26 cellular contexts compared by ENCODE assay signal in genomic region chr2:146602383-146602782, GRCh38.
A peak's percentile ranks its signal among the peaks of the same experiment; 100 is the strongest.
DNase-seq lines count a peak whose midpoint lies in the region; FAIRE-seq and TF ChIP-seq lines count a peak whose summit lies in the region.
"Had no signal": no experiment of that assay in that cellular context is flagged by ENCODE, and none has a peak within 500 bp of the region (broad histone marks: within the 10 kb centered on the region; RNA-seq: fewer than 3 reads in every experiment).

No MANE protein-coding gene starts in this region.

- no peak for FAIRE-seq in astrocyte (lab: Jason Lieb, UNC)
- FAIRE-seq in urothelium cell line (lab: Jason Lieb, UNC) = no peak
- FAIRE-seq: islet of Langerhans had no signal

- no peaks in the 10 kb centered on the region for H3K9me3 Mint-ChIP-seq in astrocyte (ENCODE audit: unreplicated experiment)
- H3K9me3 Mint-ChIP-seq: activated T-helper 1 cell treated with anti-CD3 and anti-CD28 coated beads, Interleukin-12 subunit alpha, Interleukin-12 subunit beta, Interleukin-2, Interleukin-4 antibody, amounts not matched to agents 30 ng/mL and 10 ng/mL and 1 ng/mL, durations not matched to agents 14 hours and 24 hours and 36 hours; memory B cell had no signal

- H2BK120ac ChIP-seq in neuronal stem cell (ENCODE audit: low read depth, low read length) = no peak overlapping the region

- H3K4me1 Mint-ChIP-seq in astrocyte (ENCODE audit: low read depth, unreplicated experiment) = peaks cover 5% of the 10 kb centered on the region
- H3K4me1 Mint-ChIP-seq: activated naive CD8-positive, alpha-beta T cell treated with anti-CD3 and anti-CD28 coated beads for 36 hours; CD4-positive, CD25-positive, alpha-beta regulatory T cell; memory B cell had no signal

- H3K23ac ChIP-seq in neuronal stem cell (ENCODE audit: low read depth, low read length, poor library complexity) = no peak overlapping the region

- no peak overlapping the region for H2BK12ac ChIP-seq in neuronal stem cell (ENCODE audit: low read length)

- no peaks in the 10 kb centered on the region for H3K36me3 Mint-ChIP-seq in astrocyte (ENCODE audit: low read depth, unreplicated experiment)
- H3K36me3 Mint-ChIP-seq: activated naive CD8-positive, alpha-beta T cell treated with anti-CD3 and anti-CD28 coated beads for 36 hours; CD4-positive, CD25-positive, alpha-beta regulatory T cell; memory B cell had no signal

- no peak overlapping the region for H3K27ac ChIP-seq in cardiac muscle cell
- no peak overlapping the region for H3K27ac ChIP-seq in astrocyte (ENCODE audit: low read depth, low read length)
- no peak overlapping the region for H3K27ac ChIP-seq in neuronal stem cell (replicated peaks; ENCODE audit: low read length)
- H3K27ac ChIP-seq in thyroid gland = no peak overlapping the region
- H3K27ac ChIP-seq: Peyer's patch, upper lobe of right lung, VCaP had no signal

- no peak overlapping the region for H3K4ac ChIP-seq in neuronal stem cell (ENCODE audit: low read length)

- no peak for TF ChIP-seq POLR2A in thyroid gland (IDR thresholded peaks at IDR 0.05)

- H3K79me1 ChIP-seq in neuronal stem cell (ENCODE audit: low read depth, low read length) = no peaks in the 10 kb centered on the region

- no peaks in the 10 kb centered on the region for H3K27me3 Mint-ChIP-seq in astrocyte (ENCODE audit: low read depth, unreplicated experiment)
- H3K27me3 Mint-ChIP-seq: activated CD8-positive, alpha-beta T cell treated with anti-CD3 and anti-CD28 coated beads for 36 hours; activated naive CD8-positive, alpha-beta T cell treated with anti-CD3 and anti-CD28 coated beads for 36 hours; CD4-positive, CD25-positive, alpha-beta regulatory T cell; memory B cell had no signal

- no peak overlapping the region for H2AK5ac ChIP-seq in neuronal stem cell (ENCODE audit: low read depth, low read length)

- H3K4me1 ChIP-seq in cardiac muscle cell (ENCODE audit: low read depth) (peaks cover 2% of the 10 kb centered on the region), astrocyte (ENCODE audit: insufficient read depth, low read length) (no peaks in the 10 kb centered on the region), neuronal stem cell (ENCODE audit: control insufficient read depth in 2 of 2, insufficient read depth in 1 of 2, low read depth in 1 of 2, low read length in 2 of 2) (peaks cover 0 to 2% of the 10 kb centered on the region in 2 donors), thyroid gland (no peaks in the 10 kb centered on the region)
- H3K4me1 ChIP-seq: Peyer's patch, upper lobe of right lung had no signal

- H3K4me3 Mint-ChIP-seq in astrocyte (ENCODE audit: unreplicated experiment) = no peak overlapping the region
- H3K4me3 Mint-ChIP-seq: activated CD8-positive, alpha-beta T cell treated with anti-CD3 and anti-CD28 coated beads for 36 hours; activated naive CD8-positive, alpha-beta T cell treated with anti-CD3 and anti-CD28 coated beads for 36 hours; activated T-helper 1 cell treated with anti-CD3 and anti-CD28 coated beads, Interleukin-12 subunit alpha, Interleukin-12 subunit beta, Interleukin-2, Interleukin-4 antibody, amounts not matched to agents 30 ng/mL and 10 ng/mL and 1 ng/mL, durations not matched to agents 14 hours and 24 hours and 36 hours; CD4-positive, CD25-positive, alpha-beta regulatory T cell; memory B cell had no signal

- H4K20me1 ChIP-seq in astrocyte (ENCODE audit: insufficient read depth, low read length) = no peaks in the 10 kb centered on the region

- H3K18ac ChIP-seq in neuronal stem cell (ENCODE audit: low read length) = no peak overlapping the region

- H2AFZ ChIP-seq in astrocyte (ENCODE audit: low read depth, low read length) (no peak overlapping the region), neuronal stem cell (ENCODE audit: low read length) (no peak overlapping the region)

- intact Hi-C loops in cardiac septum (cut with DNase I) (no loop called here), thyroid gland (cut with DNase I) (no loop called here)

- no peak overlapping the region for H4K91ac ChIP-seq in neuronal stem cell (ENCODE audit: low read depth, low read length, poor library complexity)

- H2BK15ac ChIP-seq in neuronal stem cell (ENCODE audit: low read length) = no peak overlapping the region

- H4K8ac ChIP-seq in neuronal stem cell (ENCODE audit: low read depth, low read length) = no peak overlapping the region

- no peaks in the 10 kb centered on the region for H3K79me2 ChIP-seq in astrocyte (ENCODE audit: insufficient read depth, low read length)

- TF ChIP-seq CTCF in cardiac muscle cell (IDR thresholded peaks at IDR 0.05; ENCODE audit: low read depth, low read length) (no peak), astrocyte (IDR thresholded peaks at IDR 0.05; ENCODE audit: insufficient read depth, low read depth, low read length) (no peak), thyroid gland (IDR thresholded peaks at IDR 0.05) (no peak)

- DNase-seq in cardiac muscle cell (ENCODE audit: low read depth in 1 of 2, low spot score in 1 of 2) = peak; percentile 5 to 50
- no peak for DNase-seq in cardiac septum (ENCODE audit: low spot score)
- DNase-seq in astrocyte (ENCODE audit: low read depth) = peak; percentile 44
- DNase-seq in fibroblast of the conjunctiva (ENCODE audit: low read depth) = peak; percentile 4
- peak; percentile 13 for DNase-seq in urothelium cell line (ENCODE audit: low spot score)
- no peak for DNase-seq in NCI-H1436 treated with DMSO at 0.1 percent for 48 hours (lab: John Stamatoyannopoulos, UW)
- DNase-seq in neuronal stem cell (ENCODE audit: low spot score) = no peak
- no peak for DNase-seq in thyroid gland
- DNase-seq: 8988T; activated CD8-positive, alpha-beta T cell treated with anti-CD3 and anti-CD28 coated beads for 36 hours; activated naive CD8-positive, alpha-beta T cell treated with anti-CD3 and anti-CD28 coated beads for 36 hours; CD4-positive, CD25-positive, alpha-beta regulatory T cell; DMS79; head of caudate nucleus; Kasumi-1; NCI-H1417 treated with DMSO at 0.1 percent for 48 hours; NCI-H2171 treated with DMSO at 0.1 percent for 48 hours; NCI-H774; Peyer's patch; stimulated activated CD4-positive, alpha-beta T cell treated with anti-CD3 and anti-CD28 coated beads, Interleukin-15, amount 100 ng/mL, for 24 hours; stimulated activated naive CD8-positive, alpha-beta T cell treated with anti-CD3 and anti-CD28 coated beads, Interleukin-15, Interleukin-2, amounts not matched to agents 100 U/mL and 50 U/mL, for 24 hours; upper lobe of right lung had no signal

- H3K9me3 ChIP-seq in cardiac muscle cell (ENCODE audit: low read depth) (no peaks in the 10 kb centered on the region), astrocyte (ENCODE audit: insufficient read depth, low read depth, low read length) (no peaks in the 10 kb centered on the region), neuronal stem cell (replicated peaks in 1 of 2; ENCODE audit: control insufficient read depth in 2 of 2, insufficient read depth in 1 of 2, low read depth in 1 of 2, low read length in 2 of 2) (no peaks in the 10 kb centered on the region), thyroid gland (no peaks in the 10 kb centered on the region)
- H3K9me3 ChIP-seq: Peyer's patch, upper lobe of right lung had no signal

- no peaks in the 10 kb centered on the region for H3K27me3 ChIP-seq in cardiac muscle cell
- H3K27me3 ChIP-seq in astrocyte (ENCODE audit: insufficient read depth, low read length) = no peaks in the 10 kb centered on the region
- H3K27me3 ChIP-seq in neuronal stem cell (ENCODE audit: control insufficient read depth in 3 of 3, insufficient read depth in 3 of 3, low read depth in 1 of 3, low read length in 3 of 3) = no peaks in the 10 kb centered on the region
- no peaks in the 10 kb centered on the region for H3K27me3 ChIP-seq in thyroid gland
- H3K27me3 ChIP-seq: Peyer's patch, upper lobe of right lung had no signal

- H3K9ac ChIP-seq in astrocyte (ENCODE audit: low read length) = no peak overlapping the region
- no peak overlapping the region for H3K9ac ChIP-seq in neuronal stem cell (ENCODE audit: low read depth, low read length, poor library complexity)

- peak overlapping the region; percentile 58 for H3K27ac Mint-ChIP-seq in astrocyte (ENCODE audit: unreplicated experiment)
- H3K27ac Mint-ChIP-seq: activated CD8-positive, alpha-beta T cell treated with anti-CD3 and anti-CD28 coated beads for 36 hours; activated naive CD8-positive, alpha-beta T cell treated with anti-CD3 and anti-CD28 coated beads for 36 hours; activated T-helper 1 cell treated with anti-CD3 and anti-CD28 coated beads, Interleukin-12 subunit alpha, Interleukin-12 subunit beta, Interleukin-2, Interleukin-4 antibody, amounts not matched to agents 30 ng/mL and 10 ng/mL and 1 ng/mL, durations not matched to agents 14 hours and 24 hours and 36 hours; CD4-positive, CD25-positive, alpha-beta regulatory T cell; memory B cell had no signal

- H2BK5ac ChIP-seq in neuronal stem cell (ENCODE audit: low read length) = no peak overlapping the region

- no peak overlapping the region for H3K14ac ChIP-seq in neuronal stem cell (ENCODE audit: low read length)

- H3K4me3 ChIP-seq in cardiac muscle cell = no peak overlapping the region
- no peak overlapping the region for H3K4me3 ChIP-seq in astrocyte (ENCODE audit: insufficient read depth, low read depth, low read length)
- no peak overlapping the region for H3K4me3 ChIP-seq in neuronal stem cell (ENCODE audit: low read length in 2 of 2)
- no peak overlapping the region for H3K4me3 ChIP-seq in thyroid gland (replicated peaks in 1 of 3)
- H3K4me3 ChIP-seq: Peyer's patch, upper lobe of right lung had no signal

- no peak overlapping the region for H3K4me2 ChIP-seq in astrocyte (ENCODE audit: low read length)
- no peak overlapping the region for H3K4me2 ChIP-seq in neuronal stem cell (ENCODE audit: insufficient read depth, low read length, poor library complexity, severe bottlenecking)

- no peaks in the 10 kb centered on the region for H3K36me3 ChIP-seq in cardiac muscle cell
- no peaks in the 10 kb centered on the region for H3K36me3 ChIP-seq in astrocyte (ENCODE audit: insufficient read depth, low read length)
- no peaks in the 10 kb centered on the region for H3K36me3 ChIP-seq in neuronal stem cell (replicated peaks in 1 of 2; ENCODE audit: control insufficient read depth in 2 of 2, insufficient read depth in 2 of 2, low read length in 2 of 2)
- no peaks in the 10 kb centered on the region for H3K36me3 ChIP-seq in thyroid gland
- H3K36me3 ChIP-seq: Peyer's patch, upper lobe of right lung had no signal

Comparison
In these comparisons a context has a peak if more than half of its experiments do, and no peak if none do; other contexts are left out.
1. DNase-seq: peak in cardiac muscle cell (2 of 2), astrocyte (single experiment), fibroblast of the conjunctiva (single experiment) and urothelium cell line (single experiment); none in cardiac septum (single experiment), NCI-H1436 treated with DMSO at 0.1 percent for 48 hours (single experiment), neuronal stem cell (single experiment) and thyroid gland (0 of 2).